8 cellular contexts compared by ENCODE assay signal in the genomic region with DNA sequence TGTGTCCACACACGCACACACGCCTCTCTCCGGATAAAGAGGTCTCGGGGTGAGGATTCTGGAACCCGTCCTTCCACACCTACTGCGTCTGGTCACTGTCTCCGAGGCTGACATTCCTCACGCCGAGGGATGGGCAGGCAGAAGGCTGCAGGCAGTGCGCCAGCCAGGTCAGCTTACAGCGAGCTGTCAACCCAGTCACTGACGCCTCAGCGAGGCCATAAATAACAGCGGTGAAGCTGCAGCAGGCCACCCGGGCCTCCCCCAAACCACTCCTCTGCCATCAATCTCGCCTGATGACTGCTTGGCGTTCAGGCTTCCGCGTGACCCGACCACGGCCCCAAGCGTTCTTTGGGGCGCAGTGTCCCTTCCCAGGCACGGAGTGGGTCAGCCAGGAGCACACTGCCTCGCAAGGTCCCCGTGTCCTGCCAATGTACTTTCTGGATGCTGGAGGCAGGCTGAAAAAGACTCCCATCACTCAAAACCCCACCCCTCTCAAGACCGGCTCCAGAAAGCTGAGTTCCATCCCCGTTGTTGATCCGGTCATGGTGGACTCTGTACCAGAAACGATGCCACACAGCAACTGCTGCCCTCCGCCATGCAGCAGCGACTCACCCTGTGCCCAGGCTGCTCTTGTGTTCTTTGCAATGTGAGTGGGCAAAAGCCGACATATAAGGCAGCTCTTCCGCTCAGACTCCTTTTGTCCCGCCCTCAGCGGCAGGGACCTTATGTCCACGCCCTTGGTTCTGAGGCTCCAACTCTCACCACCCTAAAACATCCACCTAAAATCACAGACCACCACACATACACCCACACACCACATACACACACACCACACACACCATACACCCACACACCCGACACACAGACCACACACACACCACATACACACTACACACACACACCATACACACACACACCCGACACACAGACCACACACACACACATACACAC. TPM values are rescaled to one million over a fixed set of nuclear protein-coding genes. Genes with fewer than 3 reads are reported as not detected.
DNase-seq lines count a peak whose midpoint lies in the region; ATAC-seq and TF ChIP-seq lines count a peak whose summit lies in the region.

No MANE protein-coding gene starts in this region.

- H3K36me3 ChIP-seq in SJCRH30 = no peaks in the 10 kb centered on the region
- no peaks in the 10 kb centered on the region for H3K36me3 ChIP-seq in parathyroid adenoma (ENCODE audit: control insufficient read depth, insufficient read depth, low read length)

- H3K4me2 ChIP-seq in parathyroid adenoma (ENCODE audit: low read length) = peak overlapping the region; percentile 66

- peak; percentile 62 for ATAC-seq in GM21619 (IDR thresholded peaks at IDR 0.05; ENCODE audit: unreplicated experiment)

- H3K27ac ChIP-seq in SJCRH30 (no peak overlapping the region), parathyroid adenoma (no peak overlapping the region)

- H3K9ac ChIP-seq in parathyroid adenoma = no peak overlapping the region

- H2AFZ ChIP-seq in parathyroid adenoma = peak overlapping the region; percentile 74

- peak overlapping the region; percentile 45 for H3K4me3 ChIP-seq in SJCRH30
- peak overlapping the region; percentile 38 for H3K4me3 ChIP-seq in parathyroid adenoma (ENCODE audit: low read depth, low read length)

- H3K4me1 ChIP-seq in SJCRH30 (no peaks in the 10 kb centered on the region; the same call in 1 of the 2 replicates), parathyroid adenoma (peaks cover 8% of the 10 kb centered on the region)

- DNase-seq in AG08396 (ENCODE audit: low spot score) (peak; percentile 74), SJCRH30 (peak; percentile 46 to 72), fibroblast of gingiva (ENCODE audit: low read depth) (peak; percentile 35), NCI-H1105 treated with DMSO at 0.1 percent for 48 hours (lab: John Stamatoyannopoulos, UW) (no peak), NCI-H1930 (lab: John Stamatoyannopoulos, UW) (no peak), anterior cingulate cortex (lab: John Stamatoyannopoulos, UW) (no peak)

- 0 out of 2 replicates have a peak, but pooled peaks cover 2% of the 10 kb centered on the region for H3K9me3 ChIP-seq in SJCRH30 (replicated peaks)
- no peaks in the 10 kb centered on the region for H3K9me3 ChIP-seq in parathyroid adenoma (ENCODE audit: control insufficient read depth, low read length)

- no peaks in the 10 kb centered on the region for H3K79me2 ChIP-seq in parathyroid adenoma

- TF ChIP-seq CTCF in parathyroid adenoma (IDR thresholded peaks at IDR 0.05) = no peak

- no peaks in the 10 kb centered on the region for H3K27me3 ChIP-seq in SJCRH30
- H3K27me3 ChIP-seq in parathyroid adenoma (ENCODE audit: control insufficient read depth, insufficient read depth, low read length) = no peaks in the 10 kb centered on the region

RNA-seq across cellular contexts. Expression of a gene that starts 27.1 kb away (rescaled TPM):
- not detected in 2 replicates for total RNA-seq in SJCRH30 (2014; rRNA removed; shearing (Covaris generic))

RNA-seq across cellular contexts. Expression of a gene that starts 45.5 kb away (rescaled TPM):
- 0.08 TPM in 1 of 2 replicates, not detected in the other for total RNA-seq in SJCRH30 (2014; rRNA removed; shearing (Covaris generic))

Comparison
In these comparisons a context has a peak if more than half of its experiments do, and no peak if none do; other contexts are left out.
1. DNase-seq: peak in AG08396 (single experiment), SJCRH30 (2 of 2) and fibroblast of gingiva (single experiment); none in NCI-H1105 treated with DMSO at 0.1 percent for 48 hours (single experiment), NCI-H1930 (0 of 2) and anterior cingulate cortex (0 of 58).